1 cellular context compared by ENCODE assay signal in the genomic region with DNA sequence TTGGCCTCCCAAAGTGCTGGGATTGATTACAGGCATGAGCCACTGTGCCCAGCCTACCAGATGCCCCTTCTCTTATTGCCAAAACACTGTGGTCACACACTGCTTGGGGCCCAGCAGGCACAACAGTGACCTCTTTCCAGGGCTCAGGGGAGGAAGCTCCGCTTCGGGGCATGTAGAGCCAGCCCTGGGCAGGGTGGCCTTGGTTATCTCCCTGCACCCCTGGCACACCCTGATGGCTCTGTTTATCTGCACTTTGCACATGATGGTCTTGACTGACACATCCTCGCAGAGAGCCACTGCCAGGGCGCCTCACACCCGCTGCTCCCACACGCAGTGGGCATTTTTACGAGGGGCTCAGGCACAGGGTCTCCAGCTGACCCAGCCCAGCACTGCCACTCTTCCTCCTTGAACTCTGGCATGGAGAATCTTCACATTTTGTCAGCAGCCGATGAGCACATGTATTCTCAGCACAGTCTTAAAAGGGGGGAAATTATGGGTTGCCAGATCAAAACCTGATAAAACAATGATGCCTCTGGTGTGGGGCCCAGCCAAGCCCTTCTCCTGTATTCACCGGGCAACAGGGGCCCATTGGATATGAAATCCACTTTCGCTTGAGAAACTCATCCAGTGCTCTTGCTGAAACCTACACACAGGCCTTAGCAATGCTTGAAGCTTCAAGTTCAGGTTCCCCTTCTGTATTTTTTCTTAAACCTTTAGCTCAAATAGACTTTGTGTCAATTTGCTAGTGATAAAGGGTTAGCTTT.
TF ChIP-seq lines count a peak whose summit lies in the region.

No MANE protein-coding gene starts in this region.

TF ChIP-seq in K562, 482 proteins besides CTCF, POLR2A, EP300 and RAD21 (continued from another document):
- TF ChIP-seq, protein P1, sequence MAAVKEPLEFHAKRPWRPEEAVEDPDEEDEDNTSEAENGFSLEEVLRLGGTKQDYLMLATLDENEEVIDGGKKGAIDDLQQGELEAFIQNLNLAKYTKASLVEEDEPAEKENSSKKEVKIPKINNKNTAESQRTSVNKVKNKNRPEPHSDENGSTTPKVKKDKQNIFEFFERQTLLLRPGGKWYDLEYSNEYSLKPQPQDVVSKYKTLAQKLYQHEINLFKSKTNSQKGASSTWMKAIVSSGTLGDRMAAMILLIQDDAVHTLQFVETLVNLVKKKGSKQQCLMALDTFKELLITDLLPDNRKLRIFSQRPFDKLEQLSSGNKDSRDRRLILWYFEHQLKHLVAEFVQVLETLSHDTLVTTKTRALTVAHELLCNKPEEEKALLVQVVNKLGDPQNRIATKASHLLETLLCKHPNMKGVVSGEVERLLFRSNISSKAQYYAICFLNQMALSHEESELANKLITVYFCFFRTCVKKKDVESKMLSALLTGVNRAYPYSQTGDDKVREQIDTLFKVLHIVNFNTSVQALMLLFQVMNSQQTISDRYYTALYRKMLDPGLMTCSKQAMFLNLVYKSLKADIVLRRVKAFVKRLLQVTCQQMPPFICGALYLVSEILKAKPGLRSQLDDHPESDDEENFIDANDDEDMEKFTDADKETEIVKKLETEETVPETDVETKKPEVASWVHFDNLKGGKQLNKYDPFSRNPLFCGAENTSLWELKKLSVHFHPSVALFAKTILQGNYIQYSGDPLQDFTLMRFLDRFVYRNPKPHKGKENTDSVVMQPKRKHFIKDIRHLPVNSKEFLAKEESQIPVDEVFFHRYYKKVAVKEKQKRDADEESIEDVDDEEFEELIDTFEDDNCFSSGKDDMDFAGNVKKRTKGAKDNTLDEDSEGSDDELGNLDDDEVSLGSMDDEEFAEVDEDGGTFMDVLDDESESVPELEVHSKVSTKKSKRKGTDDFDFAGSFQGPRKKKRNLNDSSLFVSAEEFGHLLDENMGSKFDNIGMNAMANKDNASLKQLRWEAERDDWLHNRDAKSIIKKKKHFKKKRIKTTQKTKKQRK (IDR thresholded peaks at IDR 0.05; ENCODE audit: borderline replicate concordance, low read depth, low read length): no peak
- TF ChIP-seq NFIX (CRISPR knock-in tag; IDR thresholded peaks at IDR 0.05; ENCODE audit: low read depth): no peak
- TF ChIP-seq, protein P2, sequence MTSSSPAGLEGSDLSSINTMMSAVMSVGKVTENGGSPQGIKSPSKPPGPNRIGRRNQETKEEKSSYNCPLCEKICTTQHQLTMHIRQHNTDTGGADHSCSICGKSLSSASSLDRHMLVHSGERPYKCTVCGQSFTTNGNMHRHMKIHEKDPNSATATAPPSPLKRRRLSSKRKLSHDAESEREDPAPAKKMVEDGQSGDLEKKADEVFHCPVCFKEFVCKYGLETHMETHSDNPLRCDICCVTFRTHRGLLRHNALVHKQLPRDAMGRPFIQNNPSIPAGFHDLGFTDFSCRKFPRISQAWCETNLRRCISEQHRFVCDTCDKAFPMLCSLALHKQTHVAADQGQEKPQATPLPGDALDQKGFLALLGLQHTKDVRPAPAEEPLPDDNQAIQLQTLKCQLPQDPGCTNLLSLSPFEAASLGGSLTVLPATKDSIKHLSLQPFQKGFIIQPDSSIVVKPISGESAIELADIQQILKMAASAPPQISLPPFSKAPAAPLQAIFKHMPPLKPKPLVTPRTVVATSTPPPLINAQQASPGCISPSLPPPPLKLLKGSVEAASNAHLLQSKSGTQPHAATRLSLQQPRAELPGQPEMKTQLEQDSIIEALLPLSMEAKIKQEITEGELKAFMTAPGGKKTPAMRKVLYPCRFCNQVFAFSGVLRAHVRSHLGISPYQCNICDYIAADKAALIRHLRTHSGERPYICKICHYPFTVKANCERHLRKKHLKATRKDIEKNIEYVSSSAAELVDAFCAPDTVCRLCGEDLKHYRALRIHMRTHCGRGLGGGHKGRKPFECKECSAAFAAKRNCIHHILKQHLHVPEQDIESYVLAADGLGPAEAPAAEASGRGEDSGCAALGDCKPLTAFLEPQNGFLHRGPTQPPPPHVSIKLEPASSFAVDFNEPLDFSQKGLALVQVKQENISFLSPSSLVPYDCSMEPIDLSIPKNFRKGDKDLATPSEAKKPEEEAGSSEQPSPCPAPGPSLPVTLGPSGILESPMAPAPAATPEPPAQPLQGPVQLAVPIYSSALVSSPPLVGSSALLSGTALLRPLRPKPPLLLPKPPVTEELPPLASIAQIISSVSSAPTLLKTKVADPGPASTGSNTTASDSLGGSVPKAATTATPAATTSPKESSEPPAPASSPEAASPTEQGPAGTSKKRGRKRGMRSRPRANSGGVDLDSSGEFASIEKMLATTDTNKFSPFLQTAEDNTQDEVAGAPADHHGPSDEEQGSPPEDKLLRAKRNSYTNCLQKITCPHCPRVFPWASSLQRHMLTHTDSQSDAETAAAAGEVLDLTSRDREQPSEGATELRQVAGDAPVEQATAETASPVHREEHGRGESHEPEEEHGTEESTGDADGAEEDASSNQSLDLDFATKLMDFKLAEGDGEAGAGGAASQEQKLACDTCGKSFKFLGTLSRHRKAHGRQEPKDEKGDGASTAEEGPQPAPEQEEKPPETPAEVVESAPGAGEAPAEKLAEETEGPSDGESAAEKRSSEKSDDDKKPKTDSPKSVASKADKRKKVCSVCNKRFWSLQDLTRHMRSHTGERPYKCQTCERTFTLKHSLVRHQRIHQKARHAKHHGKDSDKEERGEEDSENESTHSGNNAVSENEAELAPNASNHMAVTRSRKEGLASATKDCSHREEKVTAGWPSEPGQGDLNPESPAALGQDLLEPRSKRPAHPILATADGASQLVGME (CRISPR knock-in tag; IDR thresholded peaks at IDR 0.05): no peak
- TF ChIP-seq KLF16 (IDR thresholded peaks at IDR 0.05): no peak
- 0 out of 2 replicates have a peak, but pooled peaks have one; percentile 21 for TF ChIP-seq ARID1B (IDR thresholded peaks at IDR 0.05)
- no peak for TF ChIP-seq SIN3B (IDR thresholded peaks at IDR 0.05; ENCODE audit: low read depth)
- no peak for TF ChIP-seq SMARCE1 (IDR thresholded peaks at IDR 0.05)
- TF ChIP-seq NR2F6 (CRISPR knock-in tag; IDR thresholded peaks at IDR 0.05): no peak
- TF ChIP-seq, protein P3, sequence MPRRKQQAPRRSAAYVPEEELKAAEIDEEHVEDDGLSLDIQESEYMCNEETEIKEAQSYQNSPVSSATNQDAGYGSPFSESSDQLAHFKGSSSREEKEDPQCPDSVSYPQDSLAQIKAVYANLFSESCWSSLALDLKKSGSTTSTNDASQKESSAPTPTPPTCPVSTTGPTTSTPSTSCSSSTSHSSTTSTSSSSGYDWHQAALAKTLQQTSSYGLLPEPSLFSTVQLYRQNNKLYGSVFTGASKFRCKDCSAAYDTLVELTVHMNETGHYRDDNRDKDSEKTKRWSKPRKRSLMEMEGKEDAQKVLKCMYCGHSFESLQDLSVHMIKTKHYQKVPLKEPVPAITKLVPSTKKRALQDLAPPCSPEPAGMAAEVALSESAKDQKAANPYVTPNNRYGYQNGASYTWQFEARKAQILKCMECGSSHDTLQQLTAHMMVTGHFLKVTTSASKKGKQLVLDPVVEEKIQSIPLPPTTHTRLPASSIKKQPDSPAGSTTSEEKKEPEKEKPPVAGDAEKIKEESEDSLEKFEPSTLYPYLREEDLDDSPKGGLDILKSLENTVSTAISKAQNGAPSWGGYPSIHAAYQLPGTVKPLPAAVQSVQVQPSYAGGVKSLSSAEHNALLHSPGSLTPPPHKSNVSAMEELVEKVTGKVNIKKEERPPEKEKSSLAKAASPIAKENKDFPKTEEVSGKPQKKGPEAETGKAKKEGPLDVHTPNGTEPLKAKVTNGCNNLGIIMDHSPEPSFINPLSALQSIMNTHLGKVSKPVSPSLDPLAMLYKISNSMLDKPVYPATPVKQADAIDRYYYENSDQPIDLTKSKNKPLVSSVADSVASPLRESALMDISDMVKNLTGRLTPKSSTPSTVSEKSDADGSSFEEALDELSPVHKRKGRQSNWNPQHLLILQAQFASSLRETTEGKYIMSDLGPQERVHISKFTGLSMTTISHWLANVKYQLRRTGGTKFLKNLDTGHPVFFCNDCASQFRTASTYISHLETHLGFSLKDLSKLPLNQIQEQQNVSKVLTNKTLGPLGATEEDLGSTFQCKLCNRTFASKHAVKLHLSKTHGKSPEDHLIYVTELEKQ (CRISPR knock-in tag; IDR thresholded peaks at IDR 0.05): no peak
- TF ChIP-seq, protein P4, sequence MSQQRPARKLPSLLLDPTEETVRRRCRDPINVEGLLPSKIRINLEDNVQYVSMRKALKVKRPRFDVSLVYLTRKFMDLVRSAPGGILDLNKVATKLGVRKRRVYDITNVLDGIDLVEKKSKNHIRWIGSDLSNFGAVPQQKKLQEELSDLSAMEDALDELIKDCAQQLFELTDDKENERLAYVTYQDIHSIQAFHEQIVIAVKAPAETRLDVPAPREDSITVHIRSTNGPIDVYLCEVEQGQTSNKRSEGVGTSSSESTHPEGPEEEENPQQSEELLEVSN (IDR thresholded peaks at IDR 0.05; ENCODE audit: borderline replicate concordance in 1 of 2, extremely low read depth in 1 of 2, insufficient read depth in 1 of 2, insufficient read length in 1 of 2, low read depth in 1 of 2, low read length in 1 of 2, poor library complexity in 1 of 2, severe bottlenecking in 1 of 2): peak in 1 of 2 experiments; percentile 45
- no peak for TF ChIP-seq ZSCAN32 (CRISPR knock-in tag; IDR thresholded peaks at IDR 0.05)
- TF ChIP-seq, protein P5, sequence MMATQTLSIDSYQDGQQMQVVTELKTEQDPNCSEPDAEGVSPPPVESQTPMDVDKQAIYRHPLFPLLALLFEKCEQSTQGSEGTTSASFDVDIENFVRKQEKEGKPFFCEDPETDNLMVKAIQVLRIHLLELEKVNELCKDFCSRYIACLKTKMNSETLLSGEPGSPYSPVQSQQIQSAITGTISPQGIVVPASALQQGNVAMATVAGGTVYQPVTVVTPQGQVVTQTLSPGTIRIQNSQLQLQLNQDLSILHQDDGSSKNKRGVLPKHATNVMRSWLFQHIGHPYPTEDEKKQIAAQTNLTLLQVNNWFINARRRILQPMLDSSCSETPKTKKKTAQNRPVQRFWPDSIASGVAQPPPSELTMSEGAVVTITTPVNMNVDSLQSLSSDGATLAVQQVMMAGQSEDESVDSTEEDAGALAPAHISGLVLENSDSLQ (IDR thresholded peaks at IDR 0.05): no peak
- no peak for TF ChIP-seq ZNF668 (CRISPR knock-in tag; IDR thresholded peaks at IDR 0.05)
- no peak for TF ChIP-seq ZNF217 (CRISPR knock-in tag; IDR thresholded peaks at IDR 0.05)
- TF ChIP-seq, protein P6, sequence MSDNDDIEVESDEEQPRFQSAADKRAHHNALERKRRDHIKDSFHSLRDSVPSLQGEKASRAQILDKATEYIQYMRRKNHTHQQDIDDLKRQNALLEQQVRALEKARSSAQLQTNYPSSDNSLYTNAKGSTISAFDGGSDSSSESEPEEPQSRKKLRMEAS (CRISPR knock-in tag; IDR thresholded peaks at IDR 0.05): 0 out of 2 replicates have a peak, but pooled peaks have one; percentile 26
- no peak for TF ChIP-seq PHF8 (IDR thresholded peaks at IDR 0.05; ENCODE audit: borderline replicate concordance, low read length)
